Comparison of ENCODE assay signal across 1 cellular context in the genomic region with DNA sequence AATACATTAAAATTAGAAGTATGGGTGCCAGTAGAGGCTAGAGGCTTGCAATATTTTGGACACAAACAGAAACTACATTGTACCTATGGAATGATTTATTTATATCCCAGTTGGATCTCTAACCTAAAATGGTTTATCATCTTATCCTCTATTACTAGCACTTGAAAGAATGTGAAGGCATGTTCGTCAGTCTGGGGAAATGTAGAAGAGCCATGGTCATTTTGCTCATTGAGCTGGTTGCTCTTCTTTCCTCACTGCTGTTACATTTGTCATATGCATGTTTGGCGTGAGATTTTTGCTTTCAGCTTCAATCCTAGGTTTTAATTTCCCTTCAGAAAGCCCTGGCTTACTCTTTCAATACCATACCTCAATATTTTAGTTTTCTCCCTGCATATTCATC.
TF ChIP-seq lines count a peak whose summit lies in the region.

No MANE protein-coding gene starts in this region.

TF ChIP-seq in IMR-90, 13 proteins besides CTCF, POLR2A, EP300 and RAD21 (continued from another document):
- TF ChIP-seq MAFK (IDR thresholded peaks at IDR 0.05; ENCODE audit: low read depth, low read length) = no peak
- TF ChIP-seq BHLHE40 (IDR thresholded peaks at IDR 0.05; ENCODE audit: low read depth, low read length) = no peak
- TF ChIP-seq RFX5 (IDR thresholded peaks at IDR 0.05; ENCODE audit: low read depth, low read length) = no peak
- no peak for TF ChIP-seq CHD1 (IDR thresholded peaks at IDR 0.05; ENCODE audit: low read depth, low read length)
- no peak for TF ChIP-seq NFE2L2 (IDR thresholded peaks at IDR 0.05; ENCODE audit: low read depth, low read length)
- TF ChIP-seq FOS (IDR thresholded peaks at IDR 0.05; ENCODE audit: low read depth, low read length) = no peak
- TF ChIP-seq SMC3 (IDR thresholded peaks at IDR 0.05; ENCODE audit: low read depth, low read length) = no peak
- no peak for TF ChIP-seq CEBPB (IDR thresholded peaks at IDR 0.05; ENCODE audit: low read depth, low read length)
- TF ChIP-seq, protein P1, sequence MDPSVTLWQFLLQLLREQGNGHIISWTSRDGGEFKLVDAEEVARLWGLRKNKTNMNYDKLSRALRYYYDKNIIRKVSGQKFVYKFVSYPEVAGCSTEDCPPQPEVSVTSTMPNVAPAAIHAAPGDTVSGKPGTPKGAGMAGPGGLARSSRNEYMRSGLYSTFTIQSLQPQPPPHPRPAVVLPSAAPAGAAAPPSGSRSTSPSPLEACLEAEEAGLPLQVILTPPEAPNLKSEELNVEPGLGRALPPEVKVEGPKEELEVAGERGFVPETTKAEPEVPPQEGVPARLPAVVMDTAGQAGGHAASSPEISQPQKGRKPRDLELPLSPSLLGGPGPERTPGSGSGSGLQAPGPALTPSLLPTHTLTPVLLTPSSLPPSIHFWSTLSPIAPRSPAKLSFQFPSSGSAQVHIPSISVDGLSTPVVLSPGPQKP (IDR thresholded peaks at IDR 0.05; ENCODE audit: borderline replicate concordance, low read depth, low read length) = no peak
- TF ChIP-seq MAZ (IDR thresholded peaks at IDR 0.05; ENCODE audit: borderline replicate concordance, low read depth, low read length) = no peak
- no peak for TF ChIP-seq RCOR1 (IDR thresholded peaks at IDR 0.05; ENCODE audit: insufficient replicate concordance, low read length)
- TF ChIP-seq, protein P2, sequence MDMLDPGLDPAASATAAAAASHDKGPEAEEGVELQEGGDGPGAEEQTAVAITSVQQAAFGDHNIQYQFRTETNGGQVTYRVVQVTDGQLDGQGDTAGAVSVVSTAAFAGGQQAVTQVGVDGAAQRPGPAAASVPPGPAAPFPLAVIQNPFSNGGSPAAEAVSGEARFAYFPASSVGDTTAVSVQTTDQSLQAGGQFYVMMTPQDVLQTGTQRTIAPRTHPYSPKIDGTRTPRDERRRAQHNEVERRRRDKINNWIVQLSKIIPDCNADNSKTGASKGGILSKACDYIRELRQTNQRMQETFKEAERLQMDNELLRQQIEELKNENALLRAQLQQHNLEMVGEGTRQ (IDR thresholded peaks at IDR 0.05; ENCODE audit: low read depth, low read length) = no peak
